In genomic region chr11:11486002-11486401, GRCh38 we compare ENCODE assay signal across 27 cellular contexts.
"Had no signal": no experiment of that assay in that cellular context is flagged by ENCODE, and none has a peak within 500 bp of the region (broad histone marks: within the 10 kb centered on the region; RNA-seq: fewer than 3 reads in every experiment).

No MANE protein-coding gene starts in this region.

- H3K27ac ChIP-seq: epithelial cell of prostate, esophagus squamous epithelium, heart right ventricle, left ventricle myocardium inferior, parathyroid adenoma, psoas muscle, sigmoid colon, tibial nerve had no signal

- DNase-seq: activated B cell treated with CpG ODN at 0.5 μM for 24 hours; activated CD4-positive, alpha-beta T cell treated with anti-CD3 and anti-CD28 coated beads, Interleukin-2, amount 50 U/mL, for 1 hour; activated CD8-positive, alpha-beta T cell treated with anti-CD3 and anti-CD28 coated beads for 36 hours; activated naive CD8-positive, alpha-beta T cell treated with anti-CD3 and anti-CD28 coated beads, Interleukin-2, amount 50 U/mL, for 24 hours; activated T-cell treated with anti-CD3 and anti-CD28 coated beads, Interleukin-2, amount 50 U/mL, for 48 hours; amygdala; effector CD8-positive, alpha-beta T cell; esophagus squamous epithelium; foreskin melanocyte; heart right ventricle; left ventricle myocardium inferior; mammary epithelial cell; naive thymus-derived CD8-positive, alpha-beta T cell; occipital lobe; psoas muscle; sigmoid colon; stimulated activated CD4-positive, alpha-beta T cell treated with anti-CD3 and anti-CD28 coated beads, Interleukin-1b, Interleukin-23, amount 100 ng/mL, for 48 hours; stimulated activated CD4-positive, alpha-beta T cell treated with anti-CD3 and anti-CD28 coated beads, Interleukin-4, amount 100 ng/mL, for 4 hours; stimulated activated CD8-positive, alpha-beta memory T cell treated with anti-CD3 and anti-CD28 coated beads, Interleukin-4, amount 100 ng/mL, for 48 hours; stimulated activated naive CD8-positive, alpha-beta T cell treated with anti-CD3 and anti-CD28 coated beads, Interleukin-15, amount 100 ng/mL, for 72 hours; T-helper 17 cell; T1000 had no signal

- H3K36me3 ChIP-seq: esophagus squamous epithelium, heart right ventricle, left ventricle myocardium inferior, sigmoid colon, tibial nerve had no signal

- ATAC-seq: activated CD8-positive, alpha-beta T cell treated with anti-CD3 and anti-CD28 coated beads for 36 hours; activated naive CD8-positive, alpha-beta T cell treated with anti-CD3 and anti-CD28 coated beads, Interleukin-2, amount 50 U/mL, for 24 hours; heart right ventricle; naive thymus-derived CD8-positive, alpha-beta T cell; psoas muscle; stimulated activated memory B cell treated with anti-CD40 and anti-IgM and Interleukin-4, amounts not matched to agents 10 μg/mL and 1 μg/mL and 100 μg/mL, for 72 hours; stimulated activated naive CD8-positive, alpha-beta T cell treated with anti-CD3 and anti-CD28 coated beads, Interleukin-15, amount 100 ng/mL, for 72 hours; T-helper 17 cell had no signal

- H3K27me3 ChIP-seq: esophagus squamous epithelium, heart right ventricle, sigmoid colon, tibial nerve had no signal

- H3K9ac ChIP-seq: parathyroid adenoma had no signal

- H3K9me3 ChIP-seq: esophagus squamous epithelium, heart right ventricle, left ventricle myocardium inferior, psoas muscle, sigmoid colon, tibial nerve had no signal

- H3K4me1 ChIP-seq: esophagus squamous epithelium, parathyroid adenoma, psoas muscle, tibial nerve had no signal

- H3K4me3 ChIP-seq: esophagus squamous epithelium, heart right ventricle, left ventricle myocardium inferior, psoas muscle, sigmoid colon, smooth muscle cell, tibial nerve had no signal
